Comparison of ENCODE assay signal across 22 cellular contexts in the genomic region with DNA sequence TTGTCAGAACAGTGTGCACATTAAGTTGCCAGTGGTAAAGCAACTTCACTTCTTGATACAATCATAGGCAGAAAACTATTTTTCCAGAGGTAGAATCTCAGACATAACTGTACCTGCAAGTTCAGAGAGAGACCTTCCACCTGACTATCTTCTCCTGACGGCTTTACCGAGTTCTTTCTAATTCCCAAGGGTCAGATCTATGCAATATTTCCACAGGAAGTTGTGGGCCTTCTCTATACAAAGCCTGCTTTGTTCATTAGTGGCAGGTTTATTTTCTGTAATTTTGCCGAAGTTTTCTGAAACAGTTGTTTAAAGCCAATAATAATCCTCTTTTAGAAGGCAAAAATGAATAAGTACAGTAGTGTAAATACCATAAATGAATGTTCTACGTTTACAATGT. TPM values are rescaled to one million over a fixed set of nuclear protein-coding genes. Genes with fewer than 3 reads are reported as not detected.
DNase-seq lines count a peak whose midpoint lies in the region; ATAC-seq and TF ChIP-seq lines count a peak whose summit lies in the region.
"Had no signal": no experiment of that assay in that cellular context is flagged by ENCODE, and none has a peak within 500 bp of the region (broad histone marks: within the 10 kb centered on the region; RNA-seq: fewer than 3 reads in every experiment).

No MANE protein-coding gene starts in this region.

- H3F3A ChIP-seq in PC-3 (ENCODE audit: low read length, unreplicated experiment), result peaks cover 4% of the 10 kb centered on the region

- H3K27ac ChIP-seq in left ventricle myocardium inferior (replicated peaks) (peak overlapping the region; percentile 36), PC-3 (ENCODE audit: low read length) (no peak overlapping the region), mammary epithelial cell (ENCODE audit: insufficient read depth, low read depth, low read length) (peak overlapping the region; percentile 19), thyroid gland (peak overlapping the region in 2 of 3 donors; percentile 29 to 76)
- H3K27ac ChIP-seq: colonic mucosa, KMS-11, parathyroid adenoma, testis had no signal

- H3K4me1 ChIP-seq in left ventricle myocardium inferior (peaks cover 10% of the 10 kb centered on the region), PC-3 (ENCODE audit: insufficient read depth, low read length) (peaks cover 15% of the 10 kb centered on the region), mammary epithelial cell (ENCODE audit: insufficient read depth, low read length) (peaks cover 24% of the 10 kb centered on the region), thyroid gland (peaks cover 6 to 11% of the 10 kb centered on the region in 2 donors)
- H3K4me1 ChIP-seq: colonic mucosa, parathyroid adenoma, testis had no signal

- H3K4me2 ChIP-seq in PC-3 (ENCODE audit: low read length), result no peak overlapping the region
- H3K4me2 ChIP-seq in mammary epithelial cell (ENCODE audit: insufficient read depth, low read depth, low read length), result peak overlapping the region; percentile 42
- H3K4me2 ChIP-seq: KMS-11, SK-N-SH had no signal

- H3K27me3 ChIP-seq in left ventricle myocardium inferior (ENCODE audit: low read depth), result no peaks in the 10 kb centered on the region
- no peaks in the 10 kb centered on the region for H3K27me3 ChIP-seq in PC-3 (ENCODE audit: low read length)
- H3K27me3 ChIP-seq in mammary epithelial cell (ENCODE audit: insufficient read depth, low read length), result no peaks in the 10 kb centered on the region
- H3K27me3 ChIP-seq in thyroid gland, result no peaks in the 10 kb centered on the region
- H3K27me3 ChIP-seq: colonic mucosa, testis had no signal

- dilution Hi-C loops in mammary epithelial cell (cut with HindIII; ENCODE audit: low sequenced_read_pairs), result no loop called here

- H3K36me3 ChIP-seq in left ventricle myocardium inferior (no peaks in the 10 kb centered on the region), PC-3 (ENCODE audit: low read depth, low read length) (no peaks in the 10 kb centered on the region), mammary epithelial cell (ENCODE audit: insufficient read depth, low read length) (no peaks in the 10 kb centered on the region), thyroid gland (no peaks in the 10 kb centered on the region)
- H3K36me3 ChIP-seq: colonic mucosa had no signal

- no peak overlapping the region for H3K9ac ChIP-seq in PC-3 (ENCODE audit: low read length)
- peak overlapping the region; percentile 23 for H3K9ac ChIP-seq in mammary epithelial cell (ENCODE audit: insufficient read depth, low read length)
- H3K9ac ChIP-seq: KMS-11, parathyroid adenoma, SK-N-SH had no signal

- H2AFZ ChIP-seq in PC-3 (ENCODE audit: low read length) (no peak overlapping the region), mammary epithelial cell (ENCODE audit: low read depth, low read length) (no peak overlapping the region)
- H2AFZ ChIP-seq: parathyroid adenoma had no signal

- in situ Hi-C loops in mammary epithelial cell (cut with MboI; ENCODE audit: low sequenced_read_pairs in 2 of 2), result no loop called here

- H3K9me2 ChIP-seq in PC-3 (replicated peaks; ENCODE audit: low read length), result no peaks in the 10 kb centered on the region
- H3K9me2 ChIP-seq: SK-N-SH had no signal

- intact Hi-C loops in left ventricle myocardium inferior (cut with micrococcal nuclease), result no loop called here
- intact Hi-C loops in Right ventricle myocardium superior (cut with DNase I), result no loop called here
- intact Hi-C loops in PC-3 (cut with micrococcal nuclease), result no loop called here
- intact Hi-C loops in mammary epithelial cell (cut with micrococcal nuclease), result no loop called here
- intact Hi-C loops in thyroid gland (cut with DNase I), result no loop called here

- DNase-seq in left ventricle myocardium inferior (no peak), Right ventricle myocardium superior (no peak), PC-3 (no peak), mammary epithelial cell (no peak), thyroid gland (no peak), KG1 (lab: John Stamatoyannopoulos, UW) (no peak), cerebellar cortex (ENCODE audit: low spot score) (no peak)
- DNase-seq: activated CD4-positive, alpha-beta memory T cell treated with anti-CD3 and anti-CD28 coated beads for 36 hours; activated gamma-delta T cell; colonic mucosa; EL; endodermal cell; mucosa of descending colon; right cardiac atrium; RPMI8226; SK-N-SH; stimulated activated CD4-positive, alpha-beta T cell treated with anti-CD3 and anti-CD28 coated beads, Interleukin-4, amount 100 ng/mL, for 24 hours; stimulated activated naive CD4-positive, alpha-beta T cell treated with Interleukin-2 at 50 U/mL for 16 hours; testis had no signal

- H4K20me1 ChIP-seq in PC-3 (ENCODE audit: low read length) (no peaks in the 10 kb centered on the region), mammary epithelial cell (ENCODE audit: insufficient read depth, low read length) (no peaks in the 10 kb centered on the region)

- no peaks in the 10 kb centered on the region for H3K9me3 ChIP-seq in left ventricle myocardium inferior (replicated peaks)
- H3K9me3 ChIP-seq in PC-3 (ENCODE audit: low read length), result no peaks in the 10 kb centered on the region
- no peaks in the 10 kb centered on the region for H3K9me3 ChIP-seq in mammary epithelial cell (replicated peaks; ENCODE audit: insufficient read depth, low read length)
- H3K9me3 ChIP-seq in thyroid gland, result no peaks in the 10 kb centered on the region
- H3K9me3 ChIP-seq: colonic mucosa, mucosa of descending colon, SK-N-SH, testis had no signal

- TF ChIP-seq POLR2A in thyroid gland (IDR thresholded peaks at IDR 0.05), result no peak

- no peak for TF ChIP-seq CTCF in left ventricle myocardium inferior (IDR thresholded peaks at IDR 0.05; ENCODE audit: borderline replicate concordance)
- no peak for TF ChIP-seq CTCF in PC-3 (conservative IDR thresholded peaks at IDR 0.05; ENCODE audit: low read depth, low read length)
- TF ChIP-seq CTCF in mammary epithelial cell (conservative IDR thresholded peaks at IDR 0.05 in 1 of 2, IDR thresholded peaks at IDR 0.05 in 1 of 2; ENCODE audit: extremely low read depth in 1 of 2, insufficient read depth in 1 of 2, low read depth in 1 of 2, low read length in 2 of 2), result no peak
- TF ChIP-seq CTCF in thyroid gland (IDR thresholded peaks at IDR 0.05), result no peak

- BruUV-seq in PC-3 (replicated peaks; lab: Mats Ljungman, UMichigan) (no TSS peak), mammary epithelial cell (replicated peaks; lab: Mats Ljungman, UMichigan) (no TSS peak)

- CTCF ChIA-PET in PC-3 (lab: Charles Lee), result no interaction called here
- CTCF ChIA-PET in mammary epithelial cell (lab: Charles Lee; ENCODE audit: low non-redundant PET), result no interaction called here

- ATAC-seq in Right ventricle myocardium superior (ENCODE audit: poor library complexity), result no peak
- peak; percentile 25 for ATAC-seq in PC-3
- no peak for ATAC-seq in GM21737 (IDR thresholded peaks at IDR 0.05; ENCODE audit: unreplicated experiment)
- ATAC-seq: mucosa of descending colon, right cardiac atrium had no signal

- WGBS in mammary epithelial cell (ENCODE audit: low coverage, missing lambda C conversion rate), result 18% methylated on average over 4 of the region's 4 CpGs
- 49% methylated on average over 4 of the region's 4 CpGs for WGBS in thyroid gland, 2 donors

- H3K4me3 ChIP-seq in left ventricle myocardium inferior, result no peak overlapping the region
- H3K4me3 ChIP-seq in PC-3 (ENCODE audit: low read length), result no peak overlapping the region
- H3K4me3 ChIP-seq in mammary epithelial cell (replicated peaks in 1 of 3; ENCODE audit: insufficient read depth in 1 of 3, low read depth in 2 of 3, low read length in 3 of 3), result no peak overlapping the region
- no peak overlapping the region for H3K4me3 ChIP-seq in thyroid gland (replicated peaks in 1 of 3)
- H3K4me3 ChIP-seq: colonic mucosa, mucosa of descending colon, testis had no signal

- H3K79me2 ChIP-seq in PC-3 (ENCODE audit: low read length) (peaks cover 20% of the 10 kb centered on the region), mammary epithelial cell (ENCODE audit: insufficient read depth, low read length) (peaks cover 49% of the 10 kb centered on the region)
- H3K79me2 ChIP-seq: parathyroid adenoma had no signal

- POLR2A ChIA-PET in PC-3 (lab: Charles Lee; ENCODE audit: unreplicated experiment), result interaction anchor here (0.6 kb wide), 1 partner anchor 10 kb away, joined by 3 read pairs; no protein-coding TSS in a partner anchor

RNA-seq across cellular contexts. Expression of gene RCC1, which starts 58.2 kb away (rescaled TPM):
- total RNA-seq in left ventricle myocardium inferior (6.3 TPM), Right ventricle myocardium superior (8.1 TPM), PC-3 (2014; rRNA removed) (96.5 and 119 TPM in 2 replicates), mammary epithelial cell (10 to 100 TPM; 21.2 to 46.0 TPM), thyroid gland (10 to 100 TPM in 3 of 4 donors, 1 to 10 TPM in 1; 9.4 to 22.8 (median 14.0) TPM)
- polyA plus RNA-seq in mammary epithelial cell, result 52.3 TPM
- polyA minus RNA-seq in mammary epithelial cell, result 54.2 TPM
